In genomic region chr1:12604114-12604874, GRCh38 we compare ENCODE assay signal across 8 cellular contexts. TPM values are rescaled to one million over a fixed set of nuclear protein-coding genes. Genes with fewer than 3 reads are reported as not detected.
A peak's percentile ranks its signal among the peaks of the same experiment; 100 is the strongest.
DNase-seq lines count a peak whose midpoint lies in the region; ATAC-seq and TF ChIP-seq lines count a peak whose summit lies in the region.

No MANE protein-coding gene starts in this region.

- H3K9me3 Mint-ChIP-seq in endodermal cell: peaks cover 17% of the 10 kb centered on the region
- no peaks in the 10 kb centered on the region for H3K9me3 Mint-ChIP-seq in natural killer cell treated with Interleukin-12 subunit alpha and Interleukin-12 subunit beta and Interleukin-15 and Interleukin-18, amount 100 ng/mL, for 72 hours

- H3K27me3 ChIP-seq in endodermal cell (ENCODE audit: control insufficient read depth, insufficient read depth, low read length, poor library complexity, severe bottlenecking): peaks cover 81% of the 10 kb centered on the region
- H3K27me3 ChIP-seq in aorta (ENCODE audit: control insufficient read depth in 1 of 2, insufficient read depth in 2 of 2, low read length in 1 of 2): no peaks in the 10 kb centered on the region

- H3K36me3 Mint-ChIP-seq in endodermal cell (ENCODE audit: low read depth): peaks cover 12% of the 10 kb centered on the region
- H3K36me3 Mint-ChIP-seq in natural killer cell treated with Interleukin-12 subunit alpha and Interleukin-12 subunit beta and Interleukin-15 and Interleukin-18, amount 100 ng/mL, for 72 hours: peaks cover 10% of the 10 kb centered on the region

- H3K27ac Mint-ChIP-seq in endodermal cell: no peak overlapping the region
- peak overlapping the region; percentile 97 to 98 for H3K27ac Mint-ChIP-seq in natural killer cell treated with Interleukin-12 subunit alpha and Interleukin-12 subunit beta and Interleukin-15 and Interleukin-18, amount 100 ng/mL, for 72 hours

- peaks cover 11% of the 10 kb centered on the region for H3K9me3 ChIP-seq in endodermal cell (ENCODE audit: control insufficient read depth, low read length)
- H3K9me3 ChIP-seq in aorta (ENCODE audit: control insufficient read depth, low read length): no peaks in the 10 kb centered on the region

- TF ChIP-seq CTCF in endodermal cell (conservative IDR thresholded peaks at IDR 0.05): no peak

- DNase-seq in NCI-H2196 (lab: John Stamatoyannopoulos, UW; ENCODE audit: unreplicated experiment) (peak; percentile 51), endodermal cell (peak; percentile 82), aorta (no peak), ecto neural progenitor cell (ENCODE audit: low spot score) (no peak)
- peak; percentile 53 for DNase-seq in activated CD4-positive, alpha-beta T cell treated with anti-CD3 and anti-CD28 coated beads, Interleukin-2, amount 50 U/mL, for 1 hour
- DNase-seq in natural killer cell treated with Interleukin-12 subunit alpha and Interleukin-12 subunit beta and Interleukin-15 and Interleukin-18, amount 100 ng/mL, for 72 hours (ENCODE audit: low spot score): peak; percentile 86

- H3K4me1 Mint-ChIP-seq in endodermal cell: peaks cover 28% of the 10 kb centered on the region
- peaks cover 62 to 68% of the 10 kb centered on the region in 2 donors for H3K4me1 Mint-ChIP-seq in natural killer cell treated with Interleukin-12 subunit alpha and Interleukin-12 subunit beta and Interleukin-15 and Interleukin-18, amount 100 ng/mL, for 72 hours (ENCODE audit: low read depth in 2 of 2)

- no peaks in the 10 kb centered on the region for H3K36me3 ChIP-seq in endodermal cell (ENCODE audit: control insufficient read depth, insufficient read depth, low read length)
- H3K36me3 ChIP-seq in aorta (ENCODE audit: control insufficient read depth in 1 of 2, insufficient read depth in 2 of 2, low read length in 1 of 2): no peaks in the 10 kb centered on the region

- peaks cover 95% of the 10 kb centered on the region for H3K27me3 Mint-ChIP-seq in endodermal cell (ENCODE audit: insufficient read depth)
- no peaks in the 10 kb centered on the region for H3K27me3 Mint-ChIP-seq in natural killer cell treated with Interleukin-12 subunit alpha and Interleukin-12 subunit beta and Interleukin-15 and Interleukin-18, amount 100 ng/mL, for 72 hours

- peak; percentile 58 for ATAC-seq in GM19395 (IDR thresholded peaks at IDR 0.05; ENCODE audit: unreplicated experiment)
- ATAC-seq in natural killer cell treated with Interleukin-12 subunit alpha and Interleukin-12 subunit beta and Interleukin-15 and Interleukin-18, amount 100 ng/mL, for 72 hours: peak; percentile 97
- ATAC-seq in aorta (ENCODE audit: low FRiP score): peak; percentile 83
- no peak for ATAC-seq in HG03139 (IDR thresholded peaks at IDR 0.05; ENCODE audit: unreplicated experiment)

- H3K9ac ChIP-seq in endodermal cell (ENCODE audit: extremely low read depth, low read length, poor library complexity, severe bottlenecking): no peak overlapping the region

- intact Hi-C loops in aorta (cut with DNase I): no loop called here

- H3K27ac ChIP-seq in endodermal cell (ENCODE audit: low read depth, low read length): no peak overlapping the region
- H3K27ac ChIP-seq in aorta (ENCODE audit: low read depth in 1 of 2, low read length in 2 of 2): no peak overlapping the region

- H3K4me3 Mint-ChIP-seq in endodermal cell: no peak overlapping the region
- H3K4me3 Mint-ChIP-seq in natural killer cell treated with Interleukin-12 subunit alpha and Interleukin-12 subunit beta and Interleukin-15 and Interleukin-18, amount 100 ng/mL, for 72 hours: peak overlapping the region; percentile 83

- no peak overlapping the region for H3K4me3 ChIP-seq in endodermal cell (ENCODE audit: low read length)
- no peak overlapping the region for H3K4me3 ChIP-seq in aorta (ENCODE audit: low read length in 2 of 2)

- peaks cover 7% of the 10 kb centered on the region for H3K4me1 ChIP-seq in endodermal cell (ENCODE audit: control insufficient read depth, insufficient read depth, low read length)
- peaks cover 0 to 2% of the 10 kb centered on the region in 2 donors for H3K4me1 ChIP-seq in aorta (ENCODE audit: control insufficient read depth in 1 of 2, insufficient read depth in 2 of 2, low read length in 2 of 2)

- 41 to 51% methylated on average over 11 to 16 of the region's 16 CpGs for WGBS in endodermal cell (ENCODE audit: insufficient coverage in 1 of 2, insufficient read length in 1 of 2), 2 experiments
- WGBS in aorta, 2 donors: 58 to 68% methylated on average over 16 of the region's 16 CpGs

RNA-seq across cellular contexts. Expression of gene DHRS3, which starts 13.7 kb away (rescaled TPM):
- total RNA-seq in endodermal cell: 1 to 10 TPM; 9.2 to 9.8 TPM
- polyA plus RNA-seq in endodermal cell (2013, experiment 1 of 2): 5.2 TPM
- 4.6 TPM for polyA plus RNA-seq in endodermal cell (2013, experiment 2 of 2)
- total RNA-seq in natural killer cell treated with Interleukin-12 subunit alpha and Interleukin-12 subunit beta and Interleukin-15 and Interleukin-18, amount 100 ng/mL, for 72 hours: 100 to 1,000 TPM in 1 of 2 donors, 10 to 100 TPM in 1; 96.6 to 178 TPM
- total RNA-seq in aorta: 100 to 1,000 TPM; 117 to 325 TPM
- 10 to 100 TPM; 27.5 to 57.7 TPM for polyA plus RNA-seq in aorta

RNA-seq across cellular contexts. Expression of gene AADACL4, which starts 39.6 kb away (rescaled TPM):
- total RNA-seq in endodermal cell (not detected), aorta (not detected)
- polyA plus RNA-seq in endodermal cell (2013, experiment 1 of 2): not detected
- polyA plus RNA-seq in endodermal cell (2013, experiment 2 of 2): not detected
- total RNA-seq in natural killer cell treated with Interleukin-12 subunit alpha and Interleukin-12 subunit beta and Interleukin-15 and Interleukin-18, amount 100 ng/mL, for 72 hours: not detected
- not detected for polyA plus RNA-seq in aorta

Comparison
In these comparisons a context has a peak if more than half of its experiments do, and no peak if none do; other contexts are left out.
1. DNase-seq: peak in NCI-H2196 (single experiment), activated CD4-positive, alpha-beta T cell treated with anti-CD3 and anti-CD28 coated beads, Interleukin-2, amount 50 U/mL, for 1 hour (single experiment), endodermal cell (single experiment) and natural killer cell treated with Interleukin-12 subunit alpha and Interleukin-12 subunit beta and Interleukin-15 and Interleukin-18, amount 100 ng/mL, for 72 hours (single experiment); none in aorta (0 of 2) and ecto neural progenitor cell (single experiment).
2. RNA of gene DHRS3, which starts 13.7 kb away (total RNA-seq): 117 to 325 TPM in aorta and 96.6 to 178 TPM in natural killer cell treated with Interleukin-12 subunit alpha and Interleukin-12 subunit beta and Interleukin-15 and Interleukin-18, amount 100 ng/mL, for 72 hours; 9.2 to 9.8 TPM in endodermal cell; every median in the first group is over 4 times any median in the second.